Comparison of ENCODE assay signal across 25 cellular contexts in the genomic region with DNA sequence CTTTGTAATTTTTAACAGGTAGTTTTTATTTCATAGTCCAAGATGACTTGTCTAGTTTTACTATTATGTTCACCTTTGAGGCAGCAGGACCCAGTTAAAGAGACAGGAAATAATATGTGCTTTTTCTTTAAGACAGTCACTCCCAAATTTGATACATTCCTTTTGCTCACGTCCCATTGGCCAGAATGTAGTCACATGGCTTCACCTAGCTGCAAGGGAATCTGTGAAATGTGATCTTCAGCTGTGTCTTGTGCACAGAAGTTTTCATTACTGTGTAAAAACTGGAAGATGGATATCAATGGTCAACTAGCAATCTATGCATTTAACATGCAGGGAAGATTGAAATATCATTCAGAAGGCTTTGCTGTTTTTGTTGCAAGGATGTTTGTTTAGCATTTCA.
"Had no signal": no experiment of that assay in that cellular context is flagged by ENCODE, and none has a peak within 500 bp of the region (broad histone marks: within the 10 kb centered on the region; RNA-seq: fewer than 3 reads in every experiment).

No MANE protein-coding gene starts in this region.

- H3K4me3 ChIP-seq: adrenal gland, breast epithelium, SJCRH30 had no signal

- H3K27me3 ChIP-seq: adrenal gland, breast epithelium, SJCRH30 had no signal

- DNase-seq: activated CD4-positive, alpha-beta T cell treated with anti-CD3 and anti-CD28 coated beads for 4 hours; activated CD8-positive, alpha-beta memory T cell treated with anti-CD3 and anti-CD28 coated beads, Interleukin-2, amount 50 U/mL, for 48 hours; activated CD8-positive, alpha-beta T cell treated with anti-CD3 and anti-CD28 coated beads, Interleukin-2, amount 10 ng/mL, durations not matched to agents 7 days and 5 days; activated naive CD4-positive, alpha-beta T cell treated with anti-CD3 and anti-CD28 coated beads, Interleukin-2, amount 50 U/mL, for 16 hours; activated naive CD8-positive, alpha-beta T cell treated with anti-CD3 and anti-CD28 coated beads, Interleukin-2, amount 10 ng/mL, durations not matched to agents 7 days and 5 days; activated T-cell treated with anti-CD3 and anti-CD28 coated beads, Interleukin-2, amount 50 U/mL, for 1 hour; adrenal gland; aorta; caudate nucleus; Kasumi-1; NCI-H1092; NCI-H1417 treated with DMSO at 0.1 percent for 48 hours; NCI-H1694; NCI-H2029; NCI-H510A treated with DMSO at 0.1 percent for 48 hours; NCI-H69; NK-92 treated with Interleukin-12 subunit alpha and Interleukin-12 subunit beta, amount 100 ng/mL, for 24 hours; OCI-M1; Right ventricle myocardium superior; SJCRH30; SK-N-SH had no signal

- H3K27ac ChIP-seq: adrenal gland, breast epithelium, RWPE1, SJCRH30 had no signal

- ATAC-seq: activated CD4-positive, CD25-positive, alpha-beta regulatory T cell treated with anti-CD3 and anti-CD28 coated beads, Interleukin-2, amount 50 U/mL, for 24 hours; activated CD8-positive, alpha-beta T cell treated with anti-CD3 and anti-CD28 coated beads, Interleukin-2, amount 10 ng/mL, durations not matched to agents 7 days and 5 days; Panc1 had no signal

- H3K4me1 ChIP-seq: adrenal gland, breast epithelium, SJCRH30 had no signal

- H3K9me3 ChIP-seq: adrenal gland, SK-N-SH had no signal

- H3K4me2 ChIP-seq: SK-N-SH had no signal

- H3K36me3 ChIP-seq: adrenal gland, breast epithelium had no signal
